In genomic region chr12:31773867-31774266, GRCh38 we compare ENCODE assay signal across 9 cellular contexts. TPM values are rescaled to one million over a fixed set of nuclear protein-coding genes. Genes with fewer than 3 reads are reported as not detected.
DNase-seq lines count a peak whose midpoint lies in the region; ATAC-seq and TF ChIP-seq lines count a peak whose summit lies in the region.
"Had no signal": no experiment of that assay in that cellular context is flagged by ENCODE, and none has a peak within 500 bp of the region (broad histone marks: within the 10 kb centered on the region; RNA-seq: fewer than 3 reads in every experiment).

No MANE protein-coding gene starts in this region.

- H3K27ac Mint-ChIP-seq in activated naive CD4-positive, alpha-beta T cell treated with anti-CD3 and anti-CD28 coated beads, Interleukin-2, amount 50 U/mL, for 24 hours: peak overlapping the region; percentile 74
- H3K27ac Mint-ChIP-seq: WTC11 had no signal

- H3K36me3 ChIP-seq in uterus: no peaks in the 10 kb centered on the region

- intact Hi-C loops in uterus (cut with DNase I; ENCODE audit: low total_unique reads): no loop called here

- H3K27ac ChIP-seq in uterus: peak overlapping the region in 1 of 2 donors; percentile 50

- no peaks in the 10 kb centered on the region for H3K4me1 ChIP-seq in uterus

- DNase-seq in activated naive CD4-positive, alpha-beta T cell treated with anti-CD3 and anti-CD28 coated beads, Interleukin-2, amount 50 U/mL, for 16 hours: no peak
- DNase-seq in uterus (peak; percentile 19 to 27), NCI-H2107 (lab: John Stamatoyannopoulos, UW) (no peak)
- DNase-seq in stimulated activated CD4-positive, alpha-beta T cell treated with anti-CD3 and anti-CD28 coated beads, Interleukin-15, amount 100 ng/mL, for 24 hours: no peak

- H3K36me3 Mint-ChIP-seq in activated naive CD4-positive, alpha-beta T cell treated with anti-CD3 and anti-CD28 coated beads, Interleukin-2, amount 50 U/mL, for 24 hours: peaks cover 1% of the 10 kb centered on the region

- no peak overlapping the region for H3K4me3 ChIP-seq in uterus

- no peak for TF ChIP-seq CTCF in uterus (IDR thresholded peaks at IDR 0.05)

- no peak for TF ChIP-seq POLR2A in uterus (IDR thresholded peaks at IDR 0.05)

- peak overlapping the region; percentile 4 for H3K4me3 Mint-ChIP-seq in activated naive CD4-positive, alpha-beta T cell treated with anti-CD3 and anti-CD28 coated beads, Interleukin-2, amount 50 U/mL, for 24 hours
- H3K4me3 Mint-ChIP-seq: WTC11 had no signal

- H3K4me1 Mint-ChIP-seq in activated naive CD4-positive, alpha-beta T cell treated with anti-CD3 and anti-CD28 coated beads, Interleukin-2, amount 50 U/mL, for 24 hours: peaks cover 23% of the 10 kb centered on the region

- H3K27me3 Mint-ChIP-seq in activated naive CD4-positive, alpha-beta T cell treated with anti-CD3 and anti-CD28 coated beads, Interleukin-2, amount 50 U/mL, for 24 hours: no peaks in the 10 kb centered on the region

- ATAC-seq in HG03565 (IDR thresholded peaks at IDR 0.05; ENCODE audit: unreplicated experiment) (peak; percentile 56), esophagus mucosa (peak; percentile 69), GM21526 (IDR thresholded peaks at IDR 0.05; ENCODE audit: low FRiP score, unreplicated experiment) (no peak)

- H3K9me3 ChIP-seq in uterus: no peaks in the 10 kb centered on the region

- H3K27me3 ChIP-seq in uterus: no peaks in the 10 kb centered on the region

- no peaks in the 10 kb centered on the region for H3K9me3 Mint-ChIP-seq in activated naive CD4-positive, alpha-beta T cell treated with anti-CD3 and anti-CD28 coated beads, Interleukin-2, amount 50 U/mL, for 24 hours

RNA-seq across cellular contexts. Expression of gene AMN1, which starts 45.0 kb away (rescaled TPM):
- 4.1 TPM for total RNA-seq in esophagus mucosa
- total RNA-seq in uterus: 10 to 100 TPM in 3 of 4 donors, 1 to 10 TPM in 1; 1.3 to 25.6 (median 16.0) TPM

Comparison
In these comparisons a context has a peak if more than half of its experiments do, and no peak if none do; other contexts are left out.
1. DNase-seq: peak in uterus (2 of 2); none in activated naive CD4-positive, alpha-beta T cell treated with anti-CD3 and anti-CD28 coated beads, Interleukin-2, amount 50 U/mL, for 16 hours (single experiment), stimulated activated CD4-positive, alpha-beta T cell treated with anti-CD3 and anti-CD28 coated beads, Interleukin-15, amount 100 ng/mL, for 24 hours (single experiment) and NCI-H2107 (single experiment).